ENCODE assay signal across 15 cellular contexts in genomic region chr12:85484387-85484786, GRCh38.
DNase-seq lines count a peak whose midpoint lies in the region; ATAC-seq lines count a peak whose summit lies in the region.
"Had no signal": no experiment of that assay in that cellular context is flagged by ENCODE, and none has a peak within 500 bp of the region (broad histone marks: within the 10 kb centered on the region; RNA-seq: fewer than 3 reads in every experiment).

No MANE protein-coding gene starts in this region.

- no peak overlapping the region for H3K4me3 ChIP-seq in right cardiac atrium (ENCODE audit: low read length)
- H3K4me3 ChIP-seq: dorsolateral prefrontal cortex had no signal

- ATAC-seq in GM18907 (IDR thresholded peaks at IDR 0.05; ENCODE audit: unreplicated experiment) = peak; percentile 82
- peak; percentile 92 for ATAC-seq in GM21576 (IDR thresholded peaks at IDR 0.05; ENCODE audit: unreplicated experiment)
- ATAC-seq in HG03045 (IDR thresholded peaks at IDR 0.05; ENCODE audit: unreplicated experiment) = peak; percentile 68
- ATAC-seq in right cardiac atrium = no peak
- no peak for ATAC-seq in left cardiac atrium
- ATAC-seq: sciatic nerve had no signal

- no peak overlapping the region for H3K27ac ChIP-seq in right cardiac atrium (ENCODE audit: low read length)
- H3K27ac ChIP-seq: dorsolateral prefrontal cortex had no signal

- H3K4me1 ChIP-seq in right cardiac atrium (ENCODE audit: control insufficient read depth, insufficient read depth, low read length) = no peaks in the 10 kb centered on the region

- DNase-seq in NCI-H69 (lab: John Stamatoyannopoulos, UW) = peak; percentile 23
- no peak for DNase-seq in right cardiac atrium
- DNase-seq in activated CD4-positive, CD25-positive, alpha-beta regulatory T cell (lab: John Stamatoyannopoulos, UW) = no peak
- no peak for DNase-seq in left cardiac atrium
- DNase-seq in SKM-1 (lab: John Stamatoyannopoulos, UW; ENCODE audit: unreplicated experiment) = no peak
- DNase-seq: activated CD4-positive, alpha-beta memory T cell treated with anti-CD3 and anti-CD28 coated beads for 36 hours; dorsolateral prefrontal cortex; EL; NCI-H1436; stimulated activated CD4-positive, alpha-beta T cell treated with anti-CD3 and anti-CD28 coated beads, Interleukin-4, amount 100 ng/mL, for 4 hours; stimulated activated naive CD4-positive, alpha-beta T cell treated with Interleukin-2 at 50 U/mL for 16 hours had no signal

- intact Hi-C loops in right cardiac atrium (cut with DNase I) (loop anchor here in 1 of 4 donors (5.0 kb wide), 1 partner anchor 383 kb away; no protein-coding TSS in a partner anchor), left cardiac atrium (cut with DNase I) (no loop called here)

- no peaks in the 10 kb centered on the region for H3K9me3 ChIP-seq in right cardiac atrium (ENCODE audit: control insufficient read depth, low read length)

- 74% methylated on average over 1 of the region's 1 CpG for WGBS in right cardiac atrium

- no peaks in the 10 kb centered on the region for H3K27me3 ChIP-seq in right cardiac atrium (ENCODE audit: control insufficient read depth, insufficient read depth)

Comparison
In these comparisons a context has a peak if more than half of its experiments do, and no peak if none do; other contexts are left out.
1. ATAC-seq: peak in GM18907 (single experiment), GM21576 (single experiment) and HG03045 (single experiment); none in right cardiac atrium (0 of 2) and left cardiac atrium (0 of 2).